2 cellular contexts compared by ENCODE assay signal in genomic region chr19:55137915-55138314, GRCh38.
A peak's percentile ranks its signal among the peaks of the same experiment; 100 is the strongest.
TF ChIP-seq lines count a peak whose summit lies in the region.

No MANE protein-coding gene starts in this region.

TF ChIP-seq in K562, 482 proteins besides CTCF, POLR2A, EP300 and RAD21:
- TF ChIP-seq SFPQ (IDR thresholded peaks at IDR 0.05; ENCODE audit: low read depth, low read length) (no peak), ILK (tag; IDR thresholded peaks at IDR 0.05; ENCODE audit: borderline replicate concordance, low read depth) (no peak), USF1 (CRISPR knock-in tag; IDR thresholded peaks at IDR 0.05) (no peak), POLR2G (IDR thresholded peaks at IDR 0.05; ENCODE audit: low read depth, low read length) (peak; percentile 42; the same call in 1 of the 2 replicates)

TF ChIP-seq in GM12891, 5 proteins besides CTCF, POLR2A, EP300 and RAD21:
- TF ChIP-seq SPI1 (IDR thresholded peaks at IDR 0.05; ENCODE audit: low read depth, low read length) = no peak
- TF ChIP-seq TAF1 (IDR thresholded peaks at IDR 0.05; ENCODE audit: low read depth, low read length) = no peak
- no peak for TF ChIP-seq POLR2AphosphoS5 (IDR thresholded peaks at IDR 0.05; ENCODE audit: low read depth, low read length)
- no peak for TF ChIP-seq PAX5 (IDR thresholded peaks at IDR 0.05; ENCODE audit: insufficient read depth, low read length, severe bottlenecking)
